ENCODE assay signal across 9 cellular contexts in genomic region chr17:81371910-81372760, GRCh38. TPM values are rescaled to one million over a fixed set of nuclear protein-coding genes. Genes with fewer than 3 reads are reported as not detected.
A peak's percentile ranks its signal among the peaks of the same experiment; 100 is the strongest.
DNase-seq lines count a peak whose midpoint lies in the region; ATAC-seq and TF ChIP-seq lines count a peak whose summit lies in the region.
"Had no signal": no experiment of that assay in that cellular context is flagged by ENCODE, and none has a peak within 500 bp of the region (broad histone marks: within the 10 kb centered on the region; RNA-seq: fewer than 3 reads in every experiment).

No MANE protein-coding gene starts in this region.

- intact Hi-C loops in thyroid gland (cut with DNase I) = no loop called here

- H3K27ac Mint-ChIP-seq in effector memory CD8-positive, alpha-beta T cell = no peak overlapping the region
- no peak overlapping the region for H3K27ac Mint-ChIP-seq in stimulated activated effector memory CD8-positive, alpha-beta T cell treated with anti-CD3 and anti-CD28 coated beads, Interleukin-12 subunit alpha, Interleukin-12 subunit beta, amount 100 ng/mL, for 72 hours

- H3K9me3 Mint-ChIP-seq in effector memory CD8-positive, alpha-beta T cell = no peaks in the 10 kb centered on the region
- H3K9me3 Mint-ChIP-seq in stimulated activated effector memory CD8-positive, alpha-beta T cell treated with anti-CD3 and anti-CD28 coated beads, Interleukin-12 subunit alpha, Interleukin-12 subunit beta, amount 100 ng/mL, for 72 hours = no peaks in the 10 kb centered on the region

- TF ChIP-seq CTCF in astrocyte of the spinal cord (IDR thresholded peaks at IDR 0.05; ENCODE audit: low read depth, low read length) = peak; percentile 65
- peak in 2 of 6 experiments; percentile 14 to 22 for TF ChIP-seq CTCF in thyroid gland (IDR thresholded peaks at IDR 0.05)

- ATAC-seq in effector memory CD8-positive, alpha-beta T cell (replicated peaks) = no peak
- no peak for ATAC-seq in stimulated activated effector memory CD8-positive, alpha-beta T cell treated with anti-CD3 and anti-CD28 coated beads, Interleukin-12 subunit alpha, Interleukin-12 subunit beta, amount 100 ng/mL, for 72 hours

- H3K9me3 ChIP-seq in thyroid gland = no peaks in the 10 kb centered on the region

- H3K4me3 ChIP-seq in astrocyte of the spinal cord (ENCODE audit: low read depth, low read length) (no peak overlapping the region), thyroid gland (replicated peaks in 1 of 3) (no peak overlapping the region)

- no peak for TF ChIP-seq POLR2A in thyroid gland (IDR thresholded peaks at IDR 0.05)

- no peak overlapping the region for H3K4me3 Mint-ChIP-seq in effector memory CD8-positive, alpha-beta T cell
- no peak overlapping the region for H3K4me3 Mint-ChIP-seq in stimulated activated effector memory CD8-positive, alpha-beta T cell treated with anti-CD3 and anti-CD28 coated beads, Interleukin-12 subunit alpha, Interleukin-12 subunit beta, amount 100 ng/mL, for 72 hours

- 66 to 70% methylated on average over 19 of the region's 22 CpGs for WGBS in thyroid gland, 2 donors

- peaks cover 3% of the 10 kb centered on the region for H3K36me3 Mint-ChIP-seq in effector memory CD8-positive, alpha-beta T cell (ENCODE audit: insufficient read depth)
- H3K36me3 Mint-ChIP-seq in stimulated activated effector memory CD8-positive, alpha-beta T cell treated with anti-CD3 and anti-CD28 coated beads, Interleukin-12 subunit alpha, Interleukin-12 subunit beta, amount 100 ng/mL, for 72 hours = no peaks in the 10 kb centered on the region

- no peaks in the 10 kb centered on the region for H3K4me1 Mint-ChIP-seq in effector memory CD8-positive, alpha-beta T cell (ENCODE audit: low read depth in 2 of 2)
- H3K4me1 Mint-ChIP-seq in stimulated activated effector memory CD8-positive, alpha-beta T cell treated with anti-CD3 and anti-CD28 coated beads, Interleukin-12 subunit alpha, Interleukin-12 subunit beta, amount 100 ng/mL, for 72 hours = no peaks in the 10 kb centered on the region

- peaks cover 0 to 14% of the 10 kb centered on the region in 2 donors for H3K4me1 ChIP-seq in thyroid gland

- H3K27me3 ChIP-seq in thyroid gland = no peaks in the 10 kb centered on the region

- H3K36me3 ChIP-seq in thyroid gland = no peaks in the 10 kb centered on the region

- peak overlapping the region in 2 of 3 donors; percentile 43 for H3K27ac ChIP-seq in thyroid gland

- in situ Hi-C loops in astrocyte of the spinal cord (cut with HindIII; ENCODE audit: low sequenced_read_pairs) = no loop called here

- DNase-seq in DMS53 (lab: John Stamatoyannopoulos, UW) = peak; percentile 64
- no peak for DNase-seq in DMS53 treated with DMSO at 0.1 percent for 48 hours (lab: John Stamatoyannopoulos, UW; ENCODE audit: unreplicated experiment)
- no peak for DNase-seq in astrocyte of the spinal cord (ENCODE audit: low read depth, low spot score)
- peak; percentile 72 for DNase-seq in iPS-NIHi11 (ENCODE audit: low spot score)
- peak; percentile 34 to 43 for DNase-seq in thyroid gland
- DNase-seq in effector memory CD8-positive, alpha-beta T cell = no peak
- no peak for DNase-seq in stimulated activated effector memory CD8-positive, alpha-beta T cell treated with anti-CD3 and anti-CD28 coated beads, Interleukin-12 subunit alpha, Interleukin-12 subunit beta, amount 100 ng/mL, for 72 hours (ENCODE audit: low spot score in 2 of 2)
- no peak for DNase-seq in stimulated activated CD4-positive, alpha-beta T cell treated with anti-CD3 and anti-CD28 coated beads, Interleukin-4, amount 100 ng/mL, for 24 hours
- DNase-seq: activated CD4-positive, alpha-beta T cell treated with anti-CD3 and anti-CD28 coated beads, Interleukin-2, amount 50 U/mL, for 1 hour had no signal

- H3K27me3 Mint-ChIP-seq in effector memory CD8-positive, alpha-beta T cell = peaks cover 0 to 23% of the 10 kb centered on the region in 2 donors

RNA-seq across cellular contexts. Expression of gene BAHCC1, which starts 23.1 kb away (rescaled TPM):
- total RNA-seq in thyroid gland = 10 to 100 TPM; 13.7 to 33.7 (median 23.9) TPM

Comparison
In these comparisons a context has a peak if more than half of its experiments do, and no peak if none do; other contexts are left out.
1. DNase-seq: peak in DMS53 (single experiment), iPS-NIHi11 (single experiment) and thyroid gland (2 of 2); none in DMS53 treated with DMSO at 0.1 percent for 48 hours (single experiment), astrocyte of the spinal cord (single experiment), effector memory CD8-positive, alpha-beta T cell (0 of 3), stimulated activated effector memory CD8-positive, alpha-beta T cell treated with anti-CD3 and anti-CD28 coated beads, Interleukin-12 subunit alpha, Interleukin-12 subunit beta, amount 100 ng/mL, for 72 hours (0 of 2) and stimulated activated CD4-positive, alpha-beta T cell treated with anti-CD3 and anti-CD28 coated beads, Interleukin-4, amount 100 ng/mL, for 24 hours (single experiment).